In genomic region chr18:57748770-57749603, GRCh38 we compare ENCODE assay signal across 1 cellular context.
TF ChIP-seq lines count a peak whose summit lies in the region.

No MANE protein-coding gene starts in this region.

TF ChIP-seq in K562, 482 proteins besides CTCF, POLR2A, EP300 and RAD21 (continued from another document and continues in another):
- TF ChIP-seq JUN (IDR thresholded peaks at IDR 0.05; ENCODE audit: borderline replicate concordance, low read depth, low read length) (peak; percentile 47; the same call in 1 of the 2 replicates), JUN (CRISPR knock-in tag; IDR thresholded peaks at IDR 0.05; ENCODE audit: borderline replicate concordance) (no peak), E2F8 (IDR thresholded peaks at IDR 0.05; ENCODE audit: low read depth, partially characterized antibody) (no peak), ZNF561 (CRISPR knock-in tag; conservative IDR thresholded peaks at IDR 0.05) (no peak), ZNF551 (CRISPR knock-in tag; IDR thresholded peaks at IDR 0.05) (no peak), SMC3 (conservative IDR thresholded peaks at IDR 0.05; ENCODE audit: insufficient read depth, low read depth, low read length) (no peak), ZNF197 (CRISPR knock-in tag; IDR thresholded peaks at IDR 0.05; ENCODE audit: low read depth) (no peak), TGIF2 (CRISPR knock-in tag; IDR thresholded peaks at IDR 0.05) (no peak), YBX1 (IDR thresholded peaks at IDR 0.05) (no peak), CEBPG (CRISPR knock-in tag; IDR thresholded peaks at IDR 0.05) (no peak), CEBPG (tag; conservative IDR thresholded peaks at IDR 0.05 in 1 of 2, IDR thresholded peaks at IDR 0.05 in 1 of 2) (peak; percentile 11 to 28; a peak in 2 of 4 replicates), CHD2 (IDR thresholded peaks at IDR 0.05; ENCODE audit: low read depth, low read length) (no peak), ZNF584 (CRISPR knock-in tag; IDR thresholded peaks at IDR 0.05; ENCODE audit: low read depth) (no peak), ETV1 (tag; conservative IDR thresholded peaks at IDR 0.05; ENCODE audit: low read depth) (no peak), ESRRB (CRISPR knock-in tag; IDR thresholded peaks at IDR 0.05; ENCODE audit: borderline replicate concordance) (no peak), TAF1 (IDR thresholded peaks at IDR 0.05; ENCODE audit: control insufficient read depth, extremely low read depth, insufficient read depth, low read length, severe bottlenecking) (no peak), TEAD2 (tag; IDR thresholded peaks at IDR 0.05) (no peak), RBM39 (optimal IDR thresholded peaks at IDR 0.05; ENCODE audit: low read depth, low read length) (no peak), ZNF175 (CRISPR knock-in tag; IDR thresholded peaks at IDR 0.05; ENCODE audit: low read depth) (no peak), JUND (IDR thresholded peaks at IDR 0.05; ENCODE audit: borderline replicate concordance, low read depth, low read length) (peak; percentile 91), JUND (tag; IDR thresholded peaks at IDR 0.05; ENCODE audit: borderline replicate concordance, low read depth, low read length) (peak; percentile 88; the same call in 1 of the 3 replicates), MECOM (CRISPR knock-in tag; IDR thresholded peaks at IDR 0.05) (no peak), ZBTB34 (CRISPR knock-in tag; IDR thresholded peaks at IDR 0.05) (no peak), SOX6 (IDR thresholded peaks at IDR 0.05) (no peak), CEBPB (tag; IDR thresholded peaks at IDR 0.05) (peak; percentile 70; the same call in 1 of the 2 replicates), ZSCAN32 (CRISPR knock-in tag; IDR thresholded peaks at IDR 0.05) (no peak), RNF219 (CRISPR knock-in tag; IDR thresholded peaks at IDR 0.05) (no peak), HNRNPL (IDR thresholded peaks at IDR 0.05; ENCODE audit: low read depth, low read length) (no peak), KAT7 (CRISPR knock-in tag; IDR thresholded peaks at IDR 0.05; ENCODE audit: borderline replicate concordance) (no peak), ZNF609 (CRISPR knock-in tag; IDR thresholded peaks at IDR 0.05; ENCODE audit: borderline replicate concordance) (no peak), ZNF324 (CRISPR knock-in tag; IDR thresholded peaks at IDR 0.05) (no peak), ATF3 (IDR thresholded peaks at IDR 0.05) (peak; percentile 83), ATF3 (CRISPR knock-in tag; conservative IDR thresholded peaks at IDR 0.05) (no peak), ZNF24 (IDR thresholded peaks at IDR 0.05) (no peak), SMARCA4 (IDR thresholded peaks at IDR 0.05) (peak; percentile 41; the same call in 1 of the 2 replicates), MXI1 (IDR thresholded peaks at IDR 0.05; ENCODE audit: low read depth, low read length) (no peak), ZNF274 (IDR thresholded peaks at IDR 0.05; ENCODE audit: borderline replicate concordance, low read depth, low read length) (no peak)
- TF ChIP-seq, protein P1, sequence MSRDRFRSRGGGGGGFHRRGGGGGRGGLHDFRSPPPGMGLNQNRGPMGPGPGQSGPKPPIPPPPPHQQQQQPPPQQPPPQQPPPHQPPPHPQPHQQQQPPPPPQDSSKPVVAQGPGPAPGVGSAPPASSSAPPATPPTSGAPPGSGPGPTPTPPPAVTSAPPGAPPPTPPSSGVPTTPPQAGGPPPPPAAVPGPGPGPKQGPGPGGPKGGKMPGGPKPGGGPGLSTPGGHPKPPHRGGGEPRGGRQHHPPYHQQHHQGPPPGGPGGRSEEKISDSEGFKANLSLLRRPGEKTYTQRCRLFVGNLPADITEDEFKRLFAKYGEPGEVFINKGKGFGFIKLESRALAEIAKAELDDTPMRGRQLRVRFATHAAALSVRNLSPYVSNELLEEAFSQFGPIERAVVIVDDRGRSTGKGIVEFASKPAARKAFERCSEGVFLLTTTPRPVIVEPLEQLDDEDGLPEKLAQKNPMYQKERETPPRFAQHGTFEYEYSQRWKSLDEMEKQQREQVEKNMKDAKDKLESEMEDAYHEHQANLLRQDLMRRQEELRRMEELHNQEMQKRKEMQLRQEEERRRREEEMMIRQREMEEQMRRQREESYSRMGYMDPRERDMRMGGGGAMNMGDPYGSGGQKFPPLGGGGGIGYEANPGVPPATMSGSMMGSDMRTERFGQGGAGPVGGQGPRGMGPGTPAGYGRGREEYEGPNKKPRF (IDR thresholded peaks at IDR 0.05; ENCODE audit: low read depth, low read length), result no peak
- TF ChIP-seq, protein P2, sequence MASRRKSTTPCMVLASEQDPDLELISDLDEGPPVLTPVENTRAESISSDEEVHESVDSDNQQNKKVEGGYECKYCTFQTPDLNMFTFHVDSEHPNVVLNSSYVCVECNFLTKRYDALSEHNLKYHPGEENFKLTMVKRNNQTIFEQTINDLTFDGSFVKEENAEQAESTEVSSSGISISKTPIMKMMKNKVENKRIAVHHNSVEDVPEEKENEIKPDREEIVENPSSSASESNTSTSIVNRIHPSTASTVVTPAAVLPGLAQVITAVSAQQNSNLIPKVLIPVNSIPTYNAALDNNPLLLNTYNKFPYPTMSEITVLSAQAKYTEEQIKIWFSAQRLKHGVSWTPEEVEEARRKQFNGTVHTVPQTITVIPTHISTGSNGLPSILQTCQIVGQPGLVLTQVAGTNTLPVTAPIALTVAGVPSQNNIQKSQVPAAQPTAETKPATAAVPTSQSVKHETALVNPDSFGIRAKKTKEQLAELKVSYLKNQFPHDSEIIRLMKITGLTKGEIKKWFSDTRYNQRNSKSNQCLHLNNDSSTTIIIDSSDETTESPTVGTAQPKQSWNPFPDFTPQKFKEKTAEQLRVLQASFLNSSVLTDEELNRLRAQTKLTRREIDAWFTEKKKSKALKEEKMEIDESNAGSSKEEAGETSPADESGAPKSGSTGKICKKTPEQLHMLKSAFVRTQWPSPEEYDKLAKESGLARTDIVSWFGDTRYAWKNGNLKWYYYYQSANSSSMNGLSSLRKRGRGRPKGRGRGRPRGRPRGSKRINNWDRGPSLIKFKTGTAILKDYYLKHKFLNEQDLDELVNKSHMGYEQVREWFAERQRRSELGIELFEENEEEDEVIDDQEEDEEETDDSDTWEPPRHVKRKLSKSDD (conservative IDR thresholded peaks at IDR 0.05; ENCODE audit: low read length), result no peak
- TF ChIP-seq, protein P3, sequence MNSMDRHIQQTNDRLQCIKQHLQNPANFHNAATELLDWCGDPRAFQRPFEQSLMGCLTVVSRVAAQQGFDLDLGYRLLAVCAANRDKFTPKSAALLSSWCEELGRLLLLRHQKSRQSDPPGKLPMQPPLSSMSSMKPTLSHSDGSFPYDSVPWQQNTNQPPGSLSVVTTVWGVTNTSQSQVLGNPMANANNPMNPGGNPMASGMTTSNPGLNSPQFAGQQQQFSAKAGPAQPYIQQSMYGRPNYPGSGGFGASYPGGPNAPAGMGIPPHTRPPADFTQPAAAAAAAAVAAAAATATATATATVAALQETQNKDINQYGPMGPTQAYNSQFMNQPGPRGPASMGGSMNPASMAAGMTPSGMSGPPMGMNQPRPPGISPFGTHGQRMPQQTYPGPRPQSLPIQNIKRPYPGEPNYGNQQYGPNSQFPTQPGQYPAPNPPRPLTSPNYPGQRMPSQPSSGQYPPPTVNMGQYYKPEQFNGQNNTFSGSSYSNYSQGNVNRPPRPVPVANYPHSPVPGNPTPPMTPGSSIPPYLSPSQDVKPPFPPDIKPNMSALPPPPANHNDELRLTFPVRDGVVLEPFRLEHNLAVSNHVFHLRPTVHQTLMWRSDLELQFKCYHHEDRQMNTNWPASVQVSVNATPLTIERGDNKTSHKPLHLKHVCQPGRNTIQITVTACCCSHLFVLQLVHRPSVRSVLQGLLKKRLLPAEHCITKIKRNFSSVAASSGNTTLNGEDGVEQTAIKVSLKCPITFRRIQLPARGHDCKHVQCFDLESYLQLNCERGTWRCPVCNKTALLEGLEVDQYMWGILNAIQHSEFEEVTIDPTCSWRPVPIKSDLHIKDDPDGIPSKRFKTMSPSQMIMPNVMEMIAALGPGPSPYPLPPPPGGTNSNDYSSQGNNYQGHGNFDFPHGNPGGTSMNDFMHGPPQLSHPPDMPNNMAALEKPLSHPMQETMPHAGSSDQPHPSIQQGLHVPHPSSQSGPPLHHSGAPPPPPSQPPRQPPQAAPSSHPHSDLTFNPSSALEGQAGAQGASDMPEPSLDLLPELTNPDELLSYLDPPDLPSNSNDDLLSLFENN (IDR thresholded peaks at IDR 0.05; ENCODE audit: low read depth in 2 of 2, low read length in 2 of 2), result no peak
